In the genomic region with DNA sequence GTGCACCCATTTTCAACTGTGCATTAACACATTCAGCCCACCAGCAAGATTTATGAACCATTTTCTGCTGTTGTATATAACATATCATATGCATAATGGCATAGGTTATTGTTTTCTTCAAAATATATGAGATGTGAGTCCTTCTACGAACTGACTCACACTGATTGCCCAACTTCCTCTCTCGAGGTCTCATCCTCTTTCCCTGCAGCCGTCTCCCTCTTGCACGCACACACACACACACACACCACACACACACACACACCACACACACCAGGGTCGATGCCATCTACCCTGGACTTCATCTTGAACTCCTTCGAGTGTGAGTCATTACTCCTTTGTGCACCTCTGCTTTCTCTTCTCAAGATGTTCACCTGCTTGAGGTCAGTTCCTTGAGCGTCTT, we compare ENCODE assay signal across 17 cellular contexts. TPM values are rescaled to one million over a fixed set of nuclear protein-coding genes. Genes with fewer than 3 reads are reported as not detected.
A peak's percentile ranks its signal among the peaks of the same experiment; 100 is the strongest.
DNase-seq lines count a peak whose midpoint lies in the region; TF ChIP-seq lines count a peak whose summit lies in the region.
"Had no signal": no experiment of that assay in that cellular context is flagged by ENCODE, and none has a peak within 500 bp of the region (broad histone marks: within the 10 kb centered on the region; RNA-seq: fewer than 3 reads in every experiment).

No MANE protein-coding gene starts in this region.

- peaks cover 0 to 86% (median 6%) of the 10 kb centered on the region in 4 donors for H3K4me1 ChIP-seq in tibial nerve

- H3K27me3 ChIP-seq in tibial nerve, result no peaks in the 10 kb centered on the region
- H3K27me3 ChIP-seq: heart left ventricle, left lung, MG63 had no signal

- intact Hi-C loops in posterior vena cava (cut with DNase I), result no loop called here

- peak overlapping the region in 3 of 4 donors; percentile 37 to 84 (median 81) for H3K27ac ChIP-seq in tibial nerve
- H3K27ac ChIP-seq: left lung had no signal

- no peaks in the 10 kb centered on the region for H3K36me3 ChIP-seq in tibial nerve
- H3K36me3 ChIP-seq: heart left ventricle, left lung had no signal

- no peak for TF ChIP-seq CTCF in tibial nerve (IDR thresholded peaks at IDR 0.05)

- no peaks in the 10 kb centered on the region for H3K9me3 ChIP-seq in tibial nerve
- H3K9me3 ChIP-seq: heart left ventricle, left lung, MG63 had no signal

- in situ Hi-C loops in ACHN (cut with HindIII; ENCODE audit: low pct_ligation_motif_present, low pct_unique_long_range_greater_than_20kb, low sequenced_read_pairs), result no loop called here

- TF ChIP-seq POLR2A in tibial nerve (IDR thresholded peaks at IDR 0.05), result no peak

- 77 to 81% methylated on average over 7 of the region's 7 CpGs for WGBS in tibial nerve, 2 donors

- H3K4me3 ChIP-seq in tibial nerve, result no peak overlapping the region
- H3K4me3 ChIP-seq: heart left ventricle, left lung, MG63 had no signal

- no peak for TF ChIP-seq EP300 in tibial nerve (IDR thresholded peaks at IDR 0.05)

- peak; percentile 5 for DNase-seq in SIG-M5 treated with dmso at 0.1 percent for 504 hours (lab: John Stamatoyannopoulos, UW; ENCODE audit: unreplicated experiment)
- no peak for DNase-seq in SIG-M5 (lab: John Stamatoyannopoulos, UW)
- DNase-seq in amniotic epithelial cell (ENCODE audit: low read depth), result peak; percentile 92
- DNase-seq in fibroblast of the conjunctiva (ENCODE audit: low read depth), result peak; percentile 58
- no peak for DNase-seq in tibial nerve (ENCODE audit: low spot score in 2 of 2)
- DNase-seq in posterior vena cava (ENCODE audit: low spot score), result no peak
- DNase-seq in cerebellum (ENCODE audit: low spot score), result no peak
- DNase-seq in ACHN, result no peak
- DNase-seq: 8988T; activated CD4-positive, alpha-beta T cell treated with anti-CD3 and anti-CD28 coated beads for 36 hours; activated T-cell treated with anti-CD3 and anti-CD28 coated beads, Interleukin-2, amount 50 U/mL, for 24 hours; heart left ventricle; left lung; MG63; small intestine; substantia nigra had no signal

RNA-seq across cellular contexts. Expression of a gene that starts 36.7 kb away (rescaled TPM):
- 100 to 1,000 TPM in 3 of 4 donors, 10 to 100 TPM in 1; 72.3 to 136 (median 127) TPM for total RNA-seq in tibial nerve
- 10 to 100 TPM; 80.8 to 87.2 TPM for total RNA-seq in posterior vena cava
- 46.9 TPM for total RNA-seq in cerebellum
- total RNA-seq: natural killer cell treated with Interleukin-12 subunit alpha and Interleukin-12 subunit beta and Interleukin-15 and Interleukin-18, amount 100 ng/mL, for 72 hours had no signal

Comparison
In these comparisons a context has a peak if more than half of its experiments do, and no peak if none do; other contexts are left out.
1. DNase-seq: peak in SIG-M5 treated with dmso at 0.1 percent for 504 hours (single experiment), amniotic epithelial cell (single experiment) and fibroblast of the conjunctiva (single experiment); none in SIG-M5 (single experiment), tibial nerve (0 of 2), posterior vena cava (single experiment), cerebellum (single experiment) and ACHN (single experiment).